ENCODE assay signal across 10 cellular contexts in genomic region chrX:147476008-147476407, GRCh38.
DNase-seq lines count a peak whose midpoint lies in the region; ATAC-seq and TF ChIP-seq lines count a peak whose summit lies in the region.
"Had no signal": no experiment of that assay in that cellular context is flagged by ENCODE, and none has a peak within 500 bp of the region (broad histone marks: within the 10 kb centered on the region; RNA-seq: fewer than 3 reads in every experiment).

No MANE protein-coding gene starts in this region.

- no peak overlapping the region for H3K4me3 ChIP-seq in Loucy (ENCODE audit: low read length, poor library complexity, severe bottlenecking)
- H3K4me3 ChIP-seq in body of pancreas, result no peak overlapping the region
- H3K4me3 ChIP-seq in testis, result no peak overlapping the region
- H3K4me3 ChIP-seq: stomach had no signal

- TF ChIP-seq POLR2A in body of pancreas (IDR thresholded peaks at IDR 0.05) (no peak), testis (IDR thresholded peaks at IDR 0.05) (no peak)

- no peaks in the 10 kb centered on the region for H3K4me1 ChIP-seq in Loucy (ENCODE audit: insufficient read depth, low read length, poor library complexity, severe bottlenecking)
- no peaks in the 10 kb centered on the region for H3K4me1 ChIP-seq in body of pancreas
- H3K4me1 ChIP-seq in testis, result no peaks in the 10 kb centered on the region
- H3K4me1 ChIP-seq: stomach had no signal

- WGBS in body of pancreas, 2 donors, result 18 to 21% methylated on average over 7 of the region's 7 CpGs
- WGBS in testis, 2 donors, result 45 to 64% methylated on average over 7 of the region's 7 CpGs

- no peaks in the 10 kb centered on the region for H3K9me3 ChIP-seq in Loucy (ENCODE audit: insufficient read depth, low read depth, low read length)
- H3K9me3 ChIP-seq in body of pancreas, result no peaks in the 10 kb centered on the region
- no peaks in the 10 kb centered on the region for H3K9me3 ChIP-seq in testis

- no peak overlapping the region for H3K9ac ChIP-seq in Loucy (ENCODE audit: low read depth, low read length, poor library complexity, severe bottlenecking)

- no peaks in the 10 kb centered on the region for H3K27me3 ChIP-seq in Loucy (ENCODE audit: insufficient read depth, low read length, poor library complexity, severe bottlenecking)
- H3K27me3 ChIP-seq in body of pancreas, result no peaks in the 10 kb centered on the region
- no peaks in the 10 kb centered on the region for H3K27me3 ChIP-seq in testis
- H3K27me3 ChIP-seq: stomach had no signal

- no peaks in the 10 kb centered on the region for H3K9me2 ChIP-seq in Loucy (replicated peaks; ENCODE audit: low read depth, low read length)

- no peaks in the 10 kb centered on the region for H3K36me3 Mint-ChIP-seq in activated naive CD4-positive, alpha-beta T cell treated with anti-CD3 and anti-CD28 coated beads for 36 hours (ENCODE audit: low read depth)

- H2AFZ ChIP-seq in Loucy (ENCODE audit: low read length), result no peak overlapping the region

- peak; percentile 15 for DNase-seq in activated naive CD4-positive, alpha-beta T cell treated with anti-CD3 and anti-CD28 coated beads for 36 hours
- no peak for DNase-seq in activated naive CD4-positive, alpha-beta T cell treated with anti-CD3 and anti-CD28 coated beads, Interleukin-2, amount 50 U/mL, for 16 hours
- DNase-seq in body of pancreas, result peak in 3 of 4 donors; percentile 3 to 22 (median 19)
- DNase-seq in testis, result peak; percentile 43
- DNase-seq in NOMO-1 treated with DMSO at 0.1 percent for 48 hours (lab: John Stamatoyannopoulos, UW; ENCODE audit: unreplicated experiment), result no peak
- DNase-seq: activated CD4-positive, alpha-beta T cell treated with anti-CD3 and anti-CD28 coated beads for 48 hours; stomach had no signal

- H3K27ac ChIP-seq in body of pancreas, result no peak overlapping the region
- no peak overlapping the region for H3K27ac ChIP-seq in testis
- H3K27ac ChIP-seq: stomach had no signal

- no peaks in the 10 kb centered on the region for H3K79me2 ChIP-seq in Loucy (ENCODE audit: insufficient read depth, low read length)

- H3K27me3 Mint-ChIP-seq in activated naive CD4-positive, alpha-beta T cell treated with anti-CD3 and anti-CD28 coated beads for 36 hours (ENCODE audit: low read depth), result no peaks in the 10 kb centered on the region

- no peaks in the 10 kb centered on the region for H3K36me3 ChIP-seq in Loucy (ENCODE audit: insufficient read depth, low read length)
- H3K36me3 ChIP-seq in body of pancreas (replicated peaks in 1 of 2; ENCODE audit: insufficient read depth in 1 of 2, low read depth in 2 of 2), result no peaks in the 10 kb centered on the region
- H3K36me3 ChIP-seq in testis (ENCODE audit: low read depth, missing control alignments), result no peaks in the 10 kb centered on the region
- H3K36me3 ChIP-seq: stomach had no signal

- H4K20me1 ChIP-seq in Loucy (ENCODE audit: insufficient read depth, low read length, poor library complexity, severe bottlenecking), result no peaks in the 10 kb centered on the region

- H3K27ac Mint-ChIP-seq in activated naive CD4-positive, alpha-beta T cell treated with anti-CD3 and anti-CD28 coated beads for 36 hours, result no peak overlapping the region

- no peaks in the 10 kb centered on the region for H3K9me3 Mint-ChIP-seq in activated naive CD4-positive, alpha-beta T cell treated with anti-CD3 and anti-CD28 coated beads for 36 hours

- H3K4me1 Mint-ChIP-seq in activated naive CD4-positive, alpha-beta T cell treated with anti-CD3 and anti-CD28 coated beads for 36 hours (ENCODE audit: low read depth), result no peaks in the 10 kb centered on the region

- CTCF ChIA-PET in activated naive CD4-positive, alpha-beta T cell treated with anti-CD3 and anti-CD28 coated beads for 36 hours (lab: Charles Lee), result interaction anchor here (0.9 to 1.3 kb wide), 2 partner anchors 127 to 366 kb away, joined by 3 to 4 read pairs; no protein-coding TSS in a partner anchor

- TF ChIP-seq CTCF in Loucy (conservative IDR thresholded peaks at IDR 0.05; ENCODE audit: low read length), result peak; percentile 54
- peak in 5 of 7 experiments; percentile 9 to 41 (median 21) for TF ChIP-seq CTCF in body of pancreas (IDR thresholded peaks at IDR 0.05)
- TF ChIP-seq CTCF in testis (IDR thresholded peaks at IDR 0.05), result peak in 1 of 3 experiments; percentile 11

- H3F3A ChIP-seq in Loucy (ENCODE audit: low read depth), result no peaks in the 10 kb centered on the region

- no peak overlapping the region for H3K4me2 ChIP-seq in Loucy (ENCODE audit: low read depth, low read length, poor library complexity, severe bottlenecking)

- ATAC-seq in body of pancreas (no peak), GM19023 (IDR thresholded peaks at IDR 0.05; ENCODE audit: unreplicated experiment) (no peak), GM21528 (IDR thresholded peaks at IDR 0.05; ENCODE audit: low FRiP score, unreplicated experiment) (no peak)

- intact Hi-C loops in activated naive CD4-positive, alpha-beta T cell treated with anti-CD3 and anti-CD28 coated beads for 36 hours (cut with micrococcal nuclease), result loop anchor here (1.0 to 10.0 kb wide), 2 partner anchors 328 to 359 kb away; no protein-coding TSS in a partner anchor
- intact Hi-C loops in body of pancreas (cut with DNase I), result no loop called here
- intact Hi-C loops in testis (cut with DNase I; ENCODE audit: low total_unique reads), result no loop called here

- H3K4me3 Mint-ChIP-seq in activated naive CD4-positive, alpha-beta T cell treated with anti-CD3 and anti-CD28 coated beads for 36 hours, result no peak overlapping the region

Comparison
In these comparisons a context has a peak if more than half of its experiments do, and no peak if none do; other contexts are left out.
1. DNase-seq: peak in activated naive CD4-positive, alpha-beta T cell treated with anti-CD3 and anti-CD28 coated beads for 36 hours (single experiment), body of pancreas (3 of 4) and testis (single experiment); none in activated naive CD4-positive, alpha-beta T cell treated with anti-CD3 and anti-CD28 coated beads, Interleukin-2, amount 50 U/mL, for 16 hours (single experiment) and NOMO-1 treated with DMSO at 0.1 percent for 48 hours (single experiment).